1 cellular context compared by ENCODE assay signal in the genomic region with DNA sequence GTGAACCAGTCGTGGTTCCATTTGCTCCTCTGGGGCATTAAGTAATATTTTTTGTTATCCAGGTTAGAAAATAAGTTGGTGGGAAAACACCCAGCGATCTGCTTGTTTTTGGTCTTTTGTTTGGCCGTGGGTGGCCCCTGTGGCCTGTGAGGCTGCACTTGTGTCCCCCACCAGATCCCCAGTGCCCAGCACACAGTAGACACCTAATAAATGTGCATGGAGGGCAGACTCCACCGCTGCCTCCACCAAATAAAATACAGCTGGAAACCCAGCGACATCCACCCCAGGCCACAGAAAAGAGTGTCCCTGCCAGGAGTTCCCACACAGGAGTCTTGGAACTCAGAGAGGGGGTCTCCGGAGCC.
TF ChIP-seq lines count a peak whose summit lies in the region.

No MANE protein-coding gene starts in this region.

TF ChIP-seq in HepG2, 621 proteins besides CTCF, POLR2A, EP300 and RAD21 (continues in another document):
- TF ChIP-seq SNRNP70 (IDR thresholded peaks at IDR 0.05; ENCODE audit: low read depth, low read length): no peak
- TF ChIP-seq GTF2F1 (IDR thresholded peaks at IDR 0.05; ENCODE audit: low read length): no peak
- TF ChIP-seq ZNF383 (CRISPR knock-in tag; IDR thresholded peaks at IDR 0.05; ENCODE audit: borderline replicate concordance): no peak
- TF ChIP-seq POLR2AphosphoS5 (IDR thresholded peaks at IDR 0.05; ENCODE audit: low read depth, low read length): 0 out of 2 replicates have a peak, but pooled peaks have one; percentile 4
- peak; percentile 43; the same call in 1 of the 2 replicates for TF ChIP-seq PHF21A (CRISPR knock-in tag; IDR thresholded peaks at IDR 0.05)
- TF ChIP-seq ZNF382 (CRISPR knock-in tag; IDR thresholded peaks at IDR 0.05; ENCODE audit: borderline replicate concordance): no peak
- no peak for TF ChIP-seq ZSCAN9 (CRISPR knock-in tag; IDR thresholded peaks at IDR 0.05; ENCODE audit: borderline replicate concordance)
- no peak for TF ChIP-seq CCAR2 (optimal IDR thresholded peaks at IDR 0.05; ENCODE audit: low read depth, low read length)
- 0 out of 2 replicates have a peak, but pooled peaks have one; percentile 7 for TF ChIP-seq ZNF136 (CRISPR knock-in tag; IDR thresholded peaks at IDR 0.05; ENCODE audit: low read depth)
- TF ChIP-seq, protein P1, sequence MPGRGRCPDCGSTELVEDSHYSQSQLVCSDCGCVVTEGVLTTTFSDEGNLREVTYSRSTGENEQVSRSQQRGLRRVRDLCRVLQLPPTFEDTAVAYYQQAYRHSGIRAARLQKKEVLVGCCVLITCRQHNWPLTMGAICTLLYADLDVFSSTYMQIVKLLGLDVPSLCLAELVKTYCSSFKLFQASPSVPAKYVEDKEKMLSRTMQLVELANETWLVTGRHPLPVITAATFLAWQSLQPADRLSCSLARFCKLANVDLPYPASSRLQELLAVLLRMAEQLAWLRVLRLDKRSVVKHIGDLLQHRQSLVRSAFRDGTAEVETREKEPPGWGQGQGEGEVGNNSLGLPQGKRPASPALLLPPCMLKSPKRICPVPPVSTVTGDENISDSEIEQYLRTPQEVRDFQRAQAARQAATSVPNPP (CRISPR knock-in tag; IDR thresholded peaks at IDR 0.05): no peak
- TF ChIP-seq ZNF589 (CRISPR knock-in tag; conservative IDR thresholded peaks at IDR 0.05): no peak
- TF ChIP-seq ZNF75D (CRISPR knock-in tag; IDR thresholded peaks at IDR 0.05; ENCODE audit: borderline replicate concordance): no peak
- peak; percentile 57 for TF ChIP-seq ZNF543 (CRISPR knock-in tag; IDR thresholded peaks at IDR 0.05)
- no peak for TF ChIP-seq ZFP36L1 (CRISPR knock-in tag; IDR thresholded peaks at IDR 0.05)
- no peak for TF ChIP-seq TRIM24 (CRISPR knock-in tag; IDR thresholded peaks at IDR 0.05)
- TF ChIP-seq, protein P2, sequence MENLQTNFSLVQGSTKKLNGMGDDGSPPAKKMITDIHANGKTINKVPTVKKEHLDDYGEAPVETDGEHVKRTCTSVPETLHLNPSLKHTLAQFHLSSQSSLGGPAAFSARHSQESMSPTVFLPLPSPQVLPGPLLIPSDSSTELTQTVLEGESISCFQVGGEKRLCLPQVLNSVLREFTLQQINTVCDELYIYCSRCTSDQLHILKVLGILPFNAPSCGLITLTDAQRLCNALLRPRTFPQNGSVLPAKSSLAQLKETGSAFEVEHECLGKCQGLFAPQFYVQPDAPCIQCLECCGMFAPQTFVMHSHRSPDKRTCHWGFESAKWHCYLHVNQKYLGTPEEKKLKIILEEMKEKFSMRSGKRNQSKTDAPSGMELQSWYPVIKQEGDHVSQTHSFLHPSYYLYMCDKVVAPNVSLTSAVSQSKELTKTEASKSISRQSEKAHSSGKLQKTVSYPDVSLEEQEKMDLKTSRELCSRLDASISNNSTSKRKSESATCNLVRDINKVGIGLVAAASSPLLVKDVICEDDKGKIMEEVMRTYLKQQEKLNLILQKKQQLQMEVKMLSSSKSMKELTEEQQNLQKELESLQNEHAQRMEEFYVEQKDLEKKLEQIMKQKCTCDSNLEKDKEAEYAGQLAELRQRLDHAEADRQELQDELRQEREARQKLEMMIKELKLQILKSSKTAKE (CRISPR knock-in tag; IDR thresholded peaks at IDR 0.05; ENCODE audit: borderline replicate concordance): 0 out of 2 replicates have a peak, but pooled peaks have one; percentile 18
- TF ChIP-seq PAWR (CRISPR knock-in tag; IDR thresholded peaks at IDR 0.05; ENCODE audit: borderline replicate concordance): 0 out of 2 replicates have a peak, but pooled peaks have one; percentile 46
- TF ChIP-seq ZNF12 (CRISPR knock-in tag; IDR thresholded peaks at IDR 0.05): no peak
- no peak for TF ChIP-seq TOPORS (CRISPR knock-in tag; IDR thresholded peaks at IDR 0.05)
- TF ChIP-seq TAF1 (CRISPR knock-in tag; IDR thresholded peaks at IDR 0.05): no peak
- no peak for TF ChIP-seq ZNF501 (CRISPR knock-in tag; IDR thresholded peaks at IDR 0.05)
- no peak for TF ChIP-seq ZNF138 (CRISPR knock-in tag; IDR thresholded peaks at IDR 0.05; ENCODE audit: low read depth)
- no peak for TF ChIP-seq MEIS2 (CRISPR knock-in tag; IDR thresholded peaks at IDR 0.05)
- TF ChIP-seq ZNF605 (CRISPR knock-in tag; IDR thresholded peaks at IDR 0.05): no peak
- TF ChIP-seq SALL2 (CRISPR knock-in tag; IDR thresholded peaks at IDR 0.05): no peak
- no peak for TF ChIP-seq ZNF746 (CRISPR knock-in tag; IDR thresholded peaks at IDR 0.05)
- TF ChIP-seq ZNF34 (CRISPR knock-in tag; IDR thresholded peaks at IDR 0.05; ENCODE audit: borderline replicate concordance): no peak
- no peak for TF ChIP-seq ZFP1 (CRISPR knock-in tag; IDR thresholded peaks at IDR 0.05)
- no peak for TF ChIP-seq MXD4 (CRISPR knock-in tag; IDR thresholded peaks at IDR 0.05)
- TF ChIP-seq SIX1 (CRISPR knock-in tag; IDR thresholded peaks at IDR 0.05; ENCODE audit: borderline replicate concordance): no peak
- TF ChIP-seq, protein P3, sequence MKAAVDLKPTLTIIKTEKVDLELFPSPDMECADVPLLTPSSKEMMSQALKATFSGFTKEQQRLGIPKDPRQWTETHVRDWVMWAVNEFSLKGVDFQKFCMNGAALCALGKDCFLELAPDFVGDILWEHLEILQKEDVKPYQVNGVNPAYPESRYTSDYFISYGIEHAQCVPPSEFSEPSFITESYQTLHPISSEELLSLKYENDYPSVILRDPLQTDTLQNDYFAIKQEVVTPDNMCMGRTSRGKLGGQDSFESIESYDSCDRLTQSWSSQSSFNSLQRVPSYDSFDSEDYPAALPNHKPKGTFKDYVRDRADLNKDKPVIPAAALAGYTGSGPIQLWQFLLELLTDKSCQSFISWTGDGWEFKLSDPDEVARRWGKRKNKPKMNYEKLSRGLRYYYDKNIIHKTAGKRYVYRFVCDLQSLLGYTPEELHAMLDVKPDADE (CRISPR knock-in tag; IDR thresholded peaks at IDR 0.05): 0 out of 2 replicates have a peak, but pooled peaks have one; percentile 20
- TF ChIP-seq, protein P4, sequence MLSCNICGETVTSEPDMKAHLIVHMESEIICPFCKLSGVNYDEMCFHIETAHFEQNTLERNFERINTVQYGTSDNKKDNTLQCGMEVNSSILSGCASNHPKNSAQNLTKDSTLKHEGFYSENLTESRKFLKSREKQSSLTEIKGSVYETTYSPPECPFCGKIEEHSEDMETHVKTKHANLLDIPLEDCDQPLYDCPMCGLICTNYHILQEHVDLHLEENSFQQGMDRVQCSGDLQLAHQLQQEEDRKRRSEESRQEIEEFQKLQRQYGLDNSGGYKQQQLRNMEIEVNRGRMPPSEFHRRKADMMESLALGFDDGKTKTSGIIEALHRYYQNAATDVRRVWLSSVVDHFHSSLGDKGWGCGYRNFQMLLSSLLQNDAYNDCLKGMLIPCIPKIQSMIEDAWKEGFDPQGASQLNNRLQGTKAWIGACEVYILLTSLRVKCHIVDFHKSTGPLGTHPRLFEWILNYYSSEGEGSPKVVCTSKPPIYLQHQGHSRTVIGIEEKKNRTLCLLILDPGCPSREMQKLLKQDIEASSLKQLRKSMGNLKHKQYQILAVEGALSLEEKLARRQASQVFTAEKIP (CRISPR knock-in tag; IDR thresholded peaks at IDR 0.05; ENCODE audit: borderline replicate concordance): no peak
- TF ChIP-seq, protein P5, sequence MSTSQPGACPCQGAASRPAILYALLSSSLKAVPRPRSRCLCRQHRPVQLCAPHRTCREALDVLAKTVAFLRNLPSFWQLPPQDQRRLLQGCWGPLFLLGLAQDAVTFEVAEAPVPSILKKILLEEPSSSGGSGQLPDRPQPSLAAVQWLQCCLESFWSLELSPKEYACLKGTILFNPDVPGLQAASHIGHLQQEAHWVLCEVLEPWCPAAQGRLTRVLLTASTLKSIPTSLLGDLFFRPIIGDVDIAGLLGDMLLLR (CRISPR knock-in tag; IDR thresholded peaks at IDR 0.05): no peak
- TF ChIP-seq KLF13 (CRISPR knock-in tag; IDR thresholded peaks at IDR 0.05): no peak
- TF ChIP-seq ZNF549 (CRISPR knock-in tag; IDR thresholded peaks at IDR 0.05): no peak
- TF ChIP-seq, protein P6, sequence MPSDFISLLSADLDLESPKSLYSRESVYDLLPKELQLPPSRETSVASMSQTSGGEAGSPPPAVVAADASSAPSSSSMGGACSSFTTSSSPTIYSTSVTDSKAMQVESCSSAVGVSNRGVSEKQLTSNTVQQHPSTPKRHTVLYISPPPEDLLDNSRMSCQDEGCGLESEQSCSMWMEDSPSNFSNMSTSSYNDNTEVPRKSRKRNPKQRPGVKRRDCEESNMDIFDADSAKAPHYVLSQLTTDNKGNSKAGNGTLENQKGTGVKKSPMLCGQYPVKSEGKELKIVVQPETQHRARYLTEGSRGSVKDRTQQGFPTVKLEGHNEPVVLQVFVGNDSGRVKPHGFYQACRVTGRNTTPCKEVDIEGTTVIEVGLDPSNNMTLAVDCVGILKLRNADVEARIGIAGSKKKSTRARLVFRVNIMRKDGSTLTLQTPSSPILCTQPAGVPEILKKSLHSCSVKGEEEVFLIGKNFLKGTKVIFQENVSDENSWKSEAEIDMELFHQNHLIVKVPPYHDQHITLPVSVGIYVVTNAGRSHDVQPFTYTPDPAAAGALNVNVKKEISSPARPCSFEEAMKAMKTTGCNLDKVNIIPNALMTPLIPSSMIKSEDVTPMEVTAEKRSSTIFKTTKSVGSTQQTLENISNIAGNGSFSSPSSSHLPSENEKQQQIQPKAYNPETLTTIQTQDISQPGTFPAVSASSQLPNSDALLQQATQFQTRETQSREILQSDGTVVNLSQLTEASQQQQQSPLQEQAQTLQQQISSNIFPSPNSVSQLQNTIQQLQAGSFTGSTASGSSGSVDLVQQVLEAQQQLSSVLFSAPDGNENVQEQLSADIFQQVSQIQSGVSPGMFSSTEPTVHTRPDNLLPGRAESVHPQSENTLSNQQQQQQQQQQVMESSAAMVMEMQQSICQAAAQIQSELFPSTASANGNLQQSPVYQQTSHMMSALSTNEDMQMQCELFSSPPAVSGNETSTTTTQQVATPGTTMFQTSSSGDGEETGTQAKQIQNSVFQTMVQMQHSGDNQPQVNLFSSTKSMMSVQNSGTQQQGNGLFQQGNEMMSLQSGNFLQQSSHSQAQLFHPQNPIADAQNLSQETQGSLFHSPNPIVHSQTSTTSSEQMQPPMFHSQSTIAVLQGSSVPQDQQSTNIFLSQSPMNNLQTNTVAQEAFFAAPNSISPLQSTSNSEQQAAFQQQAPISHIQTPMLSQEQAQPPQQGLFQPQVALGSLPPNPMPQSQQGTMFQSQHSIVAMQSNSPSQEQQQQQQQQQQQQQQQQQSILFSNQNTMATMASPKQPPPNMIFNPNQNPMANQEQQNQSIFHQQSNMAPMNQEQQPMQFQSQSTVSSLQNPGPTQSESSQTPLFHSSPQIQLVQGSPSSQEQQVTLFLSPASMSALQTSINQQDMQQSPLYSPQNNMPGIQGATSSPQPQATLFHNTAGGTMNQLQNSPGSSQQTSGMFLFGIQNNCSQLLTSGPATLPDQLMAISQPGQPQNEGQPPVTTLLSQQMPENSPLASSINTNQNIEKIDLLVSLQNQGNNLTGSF (CRISPR knock-in tag; IDR thresholded peaks at IDR 0.05): no peak
- 0 out of 2 replicates have a peak, but pooled peaks have one; percentile 1 for TF ChIP-seq MIXL1 (CRISPR knock-in tag; IDR thresholded peaks at IDR 0.05)
- no peak for TF ChIP-seq ZSCAN31 (CRISPR knock-in tag; IDR thresholded peaks at IDR 0.05; ENCODE audit: low read depth)
- no peak for TF ChIP-seq PHB2 (IDR thresholded peaks at IDR 0.05; ENCODE audit: partially characterized antibody)
- TF ChIP-seq ZNF207 (IDR thresholded peaks at IDR 0.05; ENCODE audit: borderline replicate concordance): no peak
- no peak for TF ChIP-seq ZSCAN29 (CRISPR knock-in tag; conservative IDR thresholded peaks at IDR 0.05)
- TF ChIP-seq ZNF333 (CRISPR knock-in tag; IDR thresholded peaks at IDR 0.05; ENCODE audit: borderline replicate concordance): no peak
- no peak for TF ChIP-seq AGO2 (optimal IDR thresholded peaks at IDR 0.05; ENCODE audit: low read depth, low read length)
- no peak for TF ChIP-seq NONO (IDR thresholded peaks at IDR 0.05)
- no peak; the same call in 1 of the 2 replicates for TF ChIP-seq NONO (CRISPR knock-in tag; conservative IDR thresholded peaks at IDR 0.05)
- TF ChIP-seq, protein P7, sequence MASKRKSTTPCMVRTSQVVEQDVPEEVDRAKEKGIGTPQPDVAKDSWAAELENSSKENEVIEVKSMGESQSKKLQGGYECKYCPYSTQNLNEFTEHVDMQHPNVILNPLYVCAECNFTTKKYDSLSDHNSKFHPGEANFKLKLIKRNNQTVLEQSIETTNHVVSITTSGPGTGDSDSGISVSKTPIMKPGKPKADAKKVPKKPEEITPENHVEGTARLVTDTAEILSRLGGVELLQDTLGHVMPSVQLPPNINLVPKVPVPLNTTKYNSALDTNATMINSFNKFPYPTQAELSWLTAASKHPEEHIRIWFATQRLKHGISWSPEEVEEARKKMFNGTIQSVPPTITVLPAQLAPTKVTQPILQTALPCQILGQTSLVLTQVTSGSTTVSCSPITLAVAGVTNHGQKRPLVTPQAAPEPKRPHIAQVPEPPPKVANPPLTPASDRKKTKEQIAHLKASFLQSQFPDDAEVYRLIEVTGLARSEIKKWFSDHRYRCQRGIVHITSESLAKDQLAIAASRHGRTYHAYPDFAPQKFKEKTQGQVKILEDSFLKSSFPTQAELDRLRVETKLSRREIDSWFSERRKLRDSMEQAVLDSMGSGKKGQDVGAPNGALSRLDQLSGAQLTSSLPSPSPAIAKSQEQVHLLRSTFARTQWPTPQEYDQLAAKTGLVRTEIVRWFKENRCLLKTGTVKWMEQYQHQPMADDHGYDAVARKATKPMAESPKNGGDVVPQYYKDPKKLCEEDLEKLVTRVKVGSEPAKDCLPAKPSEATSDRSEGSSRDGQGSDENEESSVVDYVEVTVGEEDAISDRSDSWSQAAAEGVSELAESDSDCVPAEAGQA (IDR thresholded peaks at IDR 0.05; ENCODE audit: low read depth): no peak
- TF ChIP-seq, protein P7 (CRISPR knock-in tag; IDR thresholded peaks at IDR 0.05; ENCODE audit: borderline replicate concordance): no peak
- TF ChIP-seq POGZ (CRISPR knock-in tag; IDR thresholded peaks at IDR 0.05): no peak
- TF ChIP-seq KDM5B (CRISPR knock-in tag; IDR thresholded peaks at IDR 0.05; ENCODE audit: borderline replicate concordance): no peak
- TF ChIP-seq KDM1A (CRISPR knock-in tag; IDR thresholded peaks at IDR 0.05): no peak
- TF ChIP-seq, protein P8, sequence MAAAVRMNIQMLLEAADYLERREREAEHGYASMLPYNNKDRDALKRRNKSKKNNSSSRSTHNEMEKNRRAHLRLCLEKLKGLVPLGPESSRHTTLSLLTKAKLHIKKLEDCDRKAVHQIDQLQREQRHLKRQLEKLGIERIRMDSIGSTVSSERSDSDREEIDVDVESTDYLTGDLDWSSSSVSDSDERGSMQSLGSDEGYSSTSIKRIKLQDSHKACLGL (CRISPR knock-in tag; IDR thresholded peaks at IDR 0.05): no peak
